Comparison of ENCODE assay signal across 23 cellular contexts in genomic region chr10:3422282-3422681, GRCh38.
"Had no signal": no experiment of that assay in that cellular context is flagged by ENCODE, and none has a peak within 500 bp of the region (broad histone marks: within the 10 kb centered on the region; RNA-seq: fewer than 3 reads in every experiment).

No MANE protein-coding gene starts in this region.

- ATAC-seq: body of pancreas, gastroesophageal sphincter, left cardiac atrium, right cardiac atrium, upper lobe of right lung had no signal

- DNase-seq: activated B cell treated with CpG ODN at 0.5 μM for 24 hours; activated CD8-positive, alpha-beta memory T cell treated with anti-CD3 and anti-CD28 coated beads, Interleukin-2, amount 10 ng/mL, durations not matched to agents 7 days and 5 days; activated effector memory CD4-positive, alpha-beta T cell treated with Interleukin-2 at 50 U/mL for 16 hours; activated naive CD4-positive, alpha-beta T cell treated with Interleukin-2 at 50 U/mL for 16 hours; activated T-cell treated with anti-CD3 and anti-CD28 coated beads, Interleukin-2, amount 50 U/mL, for 48 hours; anterior cingulate cortex; body of pancreas; cortex of kidney; left cardiac atrium; mammary epithelial cell; naive B cell; nucleus accumbens; posterior cingulate gyrus; right cardiac atrium; spleen; stimulated activated naive CD4-positive, alpha-beta T cell; tibial artery; upper lobe of right lung had no signal

- H3K27ac Mint-ChIP-seq: activated B cell treated with CpG ODN at 0.5 μM for 24 hours; activated CD4-positive, alpha-beta memory T cell treated with anti-CD3 and anti-CD28 coated beads, Interleukin-2, amount 10 ng/mL, durations not matched to agents 7 days and 5 days; activated CD8-positive, alpha-beta memory T cell treated with anti-CD3 and anti-CD28 coated beads, Interleukin-2, amount 10 ng/mL, durations not matched to agents 7 days and 5 days; activated naive CD8-positive, alpha-beta T cell; mesothelial cell of epicardium; naive B cell had no signal

- H3K36me3 Mint-ChIP-seq: activated CD8-positive, alpha-beta memory T cell treated with anti-CD3 and anti-CD28 coated beads, Interleukin-2, amount 10 ng/mL, durations not matched to agents 7 days and 5 days; activated naive CD8-positive, alpha-beta T cell; mesothelial cell of epicardium; naive B cell had no signal

- H3K9me3 Mint-ChIP-seq: activated B cell treated with CpG ODN at 0.5 μM for 24 hours; activated CD4-positive, alpha-beta memory T cell treated with anti-CD3 and anti-CD28 coated beads, Interleukin-2, amount 10 ng/mL, durations not matched to agents 7 days and 5 days; mesothelial cell of epicardium; naive B cell; neural crest cell had no signal

- H3K4me3 Mint-ChIP-seq: activated B cell treated with CpG ODN at 0.5 μM for 24 hours; activated CD4-positive, alpha-beta memory T cell treated with anti-CD3 and anti-CD28 coated beads, Interleukin-2, amount 10 ng/mL, durations not matched to agents 7 days and 5 days; activated CD8-positive, alpha-beta memory T cell treated with anti-CD3 and anti-CD28 coated beads, Interleukin-2, amount 10 ng/mL, durations not matched to agents 7 days and 5 days; activated naive CD8-positive, alpha-beta T cell; mesothelial cell of epicardium; naive B cell; neural crest cell had no signal
